Comparison of ENCODE assay signal across 12 cellular contexts in genomic region chr3:114639171-114639570, GRCh38.
"Had no signal": no experiment of that assay in that cellular context is flagged by ENCODE, and none has a peak within 500 bp of the region (broad histone marks: within the 10 kb centered on the region; RNA-seq: fewer than 3 reads in every experiment).

No MANE protein-coding gene starts in this region.

- H3K27ac ChIP-seq: parathyroid adenoma, tibial artery had no signal

- H3K4me3 ChIP-seq: tibial artery had no signal

- ATAC-seq: activated T-helper 17 cell treated with anti-CD3 and anti-CD28 coated beads, Interleukin-2, amount 50 U/mL, for 72 hours; effector memory CD8-positive, alpha-beta T cell; natural killer cell; stimulated activated naive CD8-positive, alpha-beta T cell treated with anti-CD3 and anti-CD28 coated beads, Interleukin-15, Interleukin-2, amounts not matched to agents 100 U/mL and 50 U/mL, for 24 hours had no signal

- H3K4me1 ChIP-seq: parathyroid adenoma, tibial artery had no signal

- H3K9ac ChIP-seq: parathyroid adenoma had no signal

- DNase-seq: activated T-cell treated with anti-CD3 and anti-CD28 coated beads, Interleukin-2, amount 50 U/mL, for 24 hours; central memory CD4-positive, alpha-beta T cell; dermis blood vessel endothelial cell; effector memory CD8-positive, alpha-beta T cell; natural killer cell; stimulated activated CD4-positive, alpha-beta T cell treated with anti-CD3 and anti-CD28 coated beads, Interleukin-12 subunit alpha, Interleukin-12 subunit beta, amount 100 ng/mL, for 4 hours; stimulated activated CD4-positive, alpha-beta T cell treated with anti-CD3 and anti-CD28 coated beads, Interleukin-4, amount 100 ng/mL, for 4 hours; stimulated activated naive CD8-positive, alpha-beta T cell treated with anti-CD3 and anti-CD28 coated beads, Interleukin-15, Interleukin-2, amounts not matched to agents 100 U/mL and 50 U/mL, for 24 hours; T-helper 9 cell; tibial artery had no signal

- H3K36me3 ChIP-seq: tibial artery had no signal

- H2AFZ ChIP-seq: parathyroid adenoma had no signal

- H3K79me2 ChIP-seq: parathyroid adenoma had no signal

- H3K27me3 ChIP-seq: tibial artery had no signal
